Comparison of ENCODE assay signal across 11 cellular contexts in genomic region chr10:35040761-35041501, GRCh38. TPM values are rescaled to one million over a fixed set of nuclear protein-coding genes. Genes with fewer than 3 reads are reported as not detected.
A peak's percentile ranks its signal among the peaks of the same experiment; 100 is the strongest.
DNase-seq lines count a peak whose midpoint lies in the region; ATAC-seq, FAIRE-seq and TF ChIP-seq lines count a peak whose summit lies in the region.
"Had no signal": no experiment of that assay in that cellular context is flagged by ENCODE, and none has a peak within 500 bp of the region (broad histone marks: within the 10 kb centered on the region; RNA-seq: fewer than 3 reads in every experiment).

No MANE protein-coding gene starts in this region.

- H3K4me3 ChIP-seq in K562 = no peak overlapping the region

- in situ Hi-C loops in K562 (cut with MboI) = no loop called here

- H3K27ac ChIP-seq in K562 (ENCODE audit: extremely low read depth, low read depth, low read length) = no peak overlapping the region

- H3K4me3 Mint-ChIP-seq in immature natural killer cell = no peak overlapping the region
- H3K4me3 Mint-ChIP-seq: CD4-positive, alpha-beta T cell; natural killer cell treated with Interleukin-12 subunit alpha and Interleukin-12 subunit beta and Interleukin-15 and Interleukin-18, amount 100 ng/mL, for 72 hours had no signal

- H3K9ac ChIP-seq in K562 (ENCODE audit: insufficient read depth in 1 of 2, low read depth in 2 of 2, low read length in 2 of 2) = no peak overlapping the region

- ATAC-seq in HG02852 (IDR thresholded peaks at IDR 0.05; ENCODE audit: unreplicated experiment) = peak; percentile 47
- ATAC-seq in K562 = peak; percentile 33; the same call in 2 of the 3 replicates
- no peak for ATAC-seq in omental fat pad (ENCODE audit: low FRiP score)
- ATAC-seq in HG03025 (IDR thresholded peaks at IDR 0.05; ENCODE audit: low FRiP score, unreplicated experiment) = no peak

- no peaks in the 10 kb centered on the region for H3K9me3 Mint-ChIP-seq in immature natural killer cell
- H3K9me3 Mint-ChIP-seq: CD4-positive, alpha-beta T cell; natural killer cell treated with Interleukin-12 subunit alpha and Interleukin-12 subunit beta and Interleukin-15 and Interleukin-18, amount 100 ng/mL, for 72 hours had no signal

- no peaks in the 10 kb centered on the region for H3K9me1 ChIP-seq in K562 (ENCODE audit: control insufficient read depth, insufficient read depth, low read length)

- H3K4me1 ChIP-seq in K562 (replicated peaks in 1 of 2; ENCODE audit: control insufficient read depth in 2 of 2, insufficient read depth in 2 of 2, low read length in 2 of 2) = peaks cover 3 to 10% of the 10 kb centered on the region in 2 experiments; a peak in 3 of 5 replicates

- FAIRE-seq in K562 (lab: Jason Lieb, UNC) = no peak

- no peaks in the 10 kb centered on the region for H3K27me3 ChIP-seq in K562 (ENCODE audit: control insufficient read depth in 2 of 2, insufficient read depth in 2 of 2, low read length in 2 of 2)

- peaks cover 34 to 42% (median 36%) of the 10 kb centered on the region in 3 donors for H3K36me3 Mint-ChIP-seq in immature natural killer cell

- TF ChIP-seq CTCF in K562 (IDR thresholded peaks at IDR 0.05 in 2 of 3, conservative IDR thresholded peaks at IDR 0.05 in 1 of 3; ENCODE audit: insufficient read depth in 2 of 3, low read depth in 1 of 3, low read length in 3 of 3) = no peak
- no peak for TF ChIP-seq CTCF in omental fat pad (IDR thresholded peaks at IDR 0.05)

- peaks cover 60% of the 10 kb centered on the region for H3K36me3 ChIP-seq in K562 (ENCODE audit: control insufficient read depth, insufficient read depth, low read length)

- H3K4me2 ChIP-seq in K562 (ENCODE audit: insufficient read depth, low read length) = no peak overlapping the region

- TF ChIP-seq POLR2A in K562 (conservative IDR thresholded peaks at IDR 0.05) = no peak

- H3K4me1 Mint-ChIP-seq in immature natural killer cell = peaks cover 5 to 11% of the 10 kb centered on the region in 2 donors

- intact Hi-C loops in K562 (cut with micrococcal nuclease) = no loop called here

- CTCF ChIA-PET in K562 (lab: Yijun Ruan, JAX; ENCODE audit: low intra/inter-chr PET ratio) = no interaction called here

- POLR2A ChIA-PET in K562 (lab: Yijun Ruan, JAX) = interaction anchor here (1.7 kb wide), 1 partner anchor 15 kb away, joined by 5 read pairs; no protein-coding TSS in a partner anchor

- H3K79me2 ChIP-seq in K562 (ENCODE audit: control insufficient read depth, insufficient read depth, low read length) = no peaks in the 10 kb centered on the region

- H3K9me3 ChIP-seq in K562 (replicated peaks; ENCODE audit: control insufficient read depth, insufficient read depth, low read depth, low read length) = no peaks in the 10 kb centered on the region

- no peak overlapping the region for H2AFZ ChIP-seq in K562 (ENCODE audit: low read depth, low read length)

- H3K27ac Mint-ChIP-seq in immature natural killer cell = peak overlapping the region in 3 of 6 donors; percentile 9 to 32 (median 13)
- H3K27ac Mint-ChIP-seq: CD4-positive, alpha-beta T cell had no signal

- no TSS peak for BruUV-seq in K562 (replicated peaks; lab: Mats Ljungman, UMichigan)

- no peaks in the 10 kb centered on the region for H4K20me1 ChIP-seq in K562 (replicated peaks; ENCODE audit: control insufficient read depth, insufficient read depth, low read length)

- DNase-seq in AG08396 (ENCODE audit: low spot score) = peak; percentile 12
- no peak for DNase-seq in K562 (ENCODE audit: extremely low read depth in 1 of 4, low spot score in 3 of 4)
- DNase-seq in iris pigment epithelial cell (ENCODE audit: low read depth) = peak; percentile 70
- no peak for DNase-seq in immature natural killer cell
- no peak for DNase-seq in germinal center (ENCODE audit: low spot score)
- DNase-seq in omental fat pad (ENCODE audit: low spot score) = no peak
- DNase-seq: activated effector memory CD4-positive, alpha-beta T cell treated with anti-CD3 and anti-CD28 coated beads, Interleukin-2, amount 50 U/mL, for 16 hours; CD4-positive, alpha-beta T cell had no signal

- peaks cover 0 to 2% (median 0%) of the 10 kb centered on the region in 3 donors for H3K27me3 Mint-ChIP-seq in immature natural killer cell (ENCODE audit: low read depth in 3 of 3)
- H3K27me3 Mint-ChIP-seq: CD4-positive, alpha-beta T cell; natural killer cell treated with Interleukin-12 subunit alpha and Interleukin-12 subunit beta and Interleukin-15 and Interleukin-18, amount 100 ng/mL, for 72 hours had no signal

- TF ChIP-seq EP300 in K562 (IDR thresholded peaks at IDR 0.05; ENCODE audit: low read length) = no peak

- TF ChIP-seq RAD21 in K562 (CRISPR knock-in tag; conservative IDR thresholded peaks at IDR 0.05 in 1 of 2, IDR thresholded peaks at IDR 0.05 in 1 of 2) = no peak

- 84% methylated on average over 5 of the region's 6 CpGs for WGBS in K562 (ENCODE audit: insufficient coverage, low coverage, missing lambda C conversion rate)

TF ChIP-seq in K562, 482 proteins besides CTCF, POLR2A, EP300 and RAD21 (continues in another document):
- TF ChIP-seq, protein P1, sequence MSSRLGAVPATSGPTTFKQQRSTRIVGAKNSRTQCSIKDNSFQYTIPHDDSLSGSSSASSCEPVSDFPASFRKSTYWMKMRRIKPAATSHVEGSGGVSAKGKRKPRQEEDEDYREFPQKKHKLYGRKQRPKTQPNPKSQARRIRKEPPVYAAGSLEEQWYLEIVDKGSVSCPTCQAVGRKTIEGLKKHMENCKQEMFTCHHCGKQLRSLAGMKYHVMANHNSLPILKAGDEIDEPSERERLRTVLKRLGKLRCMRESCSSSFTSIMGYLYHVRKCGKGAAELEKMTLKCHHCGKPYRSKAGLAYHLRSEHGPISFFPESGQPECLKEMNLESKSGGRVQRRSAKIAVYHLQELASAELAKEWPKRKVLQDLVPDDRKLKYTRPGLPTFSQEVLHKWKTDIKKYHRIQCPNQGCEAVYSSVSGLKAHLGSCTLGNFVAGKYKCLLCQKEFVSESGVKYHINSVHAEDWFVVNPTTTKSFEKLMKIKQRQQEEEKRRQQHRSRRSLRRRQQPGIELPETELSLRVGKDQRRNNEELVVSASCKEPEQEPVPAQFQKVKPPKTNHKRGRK (tag; IDR thresholded peaks at IDR 0.05) = no peak
- no peak for TF ChIP-seq ZNF282 (CRISPR knock-in tag; IDR thresholded peaks at IDR 0.05)
- no peak for TF ChIP-seq ZBTB34 (CRISPR knock-in tag; IDR thresholded peaks at IDR 0.05)
- no peak for TF ChIP-seq ZNF75A (CRISPR knock-in tag; IDR thresholded peaks at IDR 0.05)
- TF ChIP-seq RBFOX2 (IDR thresholded peaks at IDR 0.05; ENCODE audit: low read depth, low read length) = no peak

RNA-seq across cellular contexts. Expression of gene CUL2, which starts 49.2 kb away (rescaled TPM):
- 15.5 and 34.5 TPM in 2 replicates for total RNA-seq in K562 (2011; cell fraction: chromatin; rRNA removed; ENCODE audit: low replicate concordance)
- total RNA-seq in K562 (2011; cell fraction: nucleolus; rRNA removed) = 7.5 and 7.8 TPM in 2 replicates
- 16.2 and 33.1 TPM in 2 replicates for total RNA-seq in K562 (2011; cell fraction: nucleoplasm; rRNA removed)
- total RNA-seq in K562 (2014; rRNA removed) (17.3 and 20.3 TPM in 2 replicates), K562 (2014; rRNA removed; fragmentation: Illumina TruSeq; extraction: Trizol) (45.2 and 49.8 TPM in 2 replicates), K562 (2015; rRNA removed; fragmentation: Illumina TruSeq; extraction: Trizol) (39.6 and 41.2 TPM in 2 replicates), K562 (2021) (41.6 and 44.7 TPM in 2 replicates), omental fat pad (10 to 100 TPM; 16.5 to 20.2 (median 17.7) TPM)
- polyA plus RNA-seq in K562 (2011; rRNA removed) (29.7 and 41.5 TPM in 2 replicates), K562 (2014; fragmentation: Illumina TruSeq; extraction: Trizol) (38.6 and 46.3 TPM in 2 replicates), K562 (2014; fragmentation: Nextera tagmentation; extraction: Ambion mirVana) (10 to 100 TPM; 18.1 to 21.1 TPM), K562 (2014; rRNA removed) (28.4 and 29.7 TPM in 2 replicates), immature natural killer cell (10 to 100 TPM; 15.8 to 34.2 (median 33.2) TPM)
- polyA plus RNA-seq in K562 (2011; cell fraction: cytosol; rRNA removed) = 7.1 and 12.1 TPM in 2 replicates
- 7.6 and 10.3 TPM in 2 replicates for polyA plus RNA-seq in K562 (2011; cell fraction: nucleus; rRNA removed)
- 25.1 and 27.1 TPM in 2 replicates for polyA plus RNA-seq in K562 (2012)
- 56.4 and 61.8 TPM in 2 replicates for polyA minus RNA-seq in K562 (2011; rRNA and poly(A)+ RNA removed)
- polyA minus RNA-seq in K562 (2011; cell fraction: cytosol; rRNA and poly(A)+ RNA removed) = 18.2 and 24.1 TPM in 2 replicates
- 5.9 and 12.8 TPM in 2 replicates for polyA minus RNA-seq in K562 (2011; cell fraction: nucleus; rRNA and poly(A)+ RNA removed)

Comparison
In these comparisons a context has a peak if more than half of its experiments do, and no peak if none do; other contexts are left out.
1. DNase-seq: peak in AG08396 (single experiment) and iris pigment epithelial cell (single experiment); none in K562 (0 of 4), immature natural killer cell (0 of 3), germinal center (single experiment) and omental fat pad (single experiment).
2. ATAC-seq: peak in HG02852 (single experiment) and K562 (single experiment); none in omental fat pad (single experiment) and HG03025 (single experiment).